In the genomic region with DNA sequence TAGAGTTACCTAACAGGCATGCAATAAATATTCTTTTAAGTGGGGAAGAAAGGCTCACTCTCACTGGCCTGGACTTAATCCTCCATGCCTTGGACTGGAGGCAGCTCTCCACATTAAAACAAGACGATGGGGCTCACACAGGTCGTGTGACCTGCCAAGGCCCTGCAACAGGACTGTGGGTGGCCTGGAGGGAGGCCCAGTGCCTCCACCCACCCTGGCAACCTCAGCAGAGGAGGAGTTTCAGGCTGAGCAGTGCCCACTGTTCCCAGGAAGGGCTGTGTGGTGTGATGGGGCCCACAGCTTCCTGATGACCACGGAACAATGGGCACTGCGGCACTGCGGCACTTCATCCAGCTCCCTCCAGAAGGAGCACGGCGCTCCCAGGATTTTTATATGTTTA, we compare ENCODE assay signal across 1 cellular context.
TF ChIP-seq lines count a peak whose summit lies in the region.

No MANE protein-coding gene starts in this region.

TF ChIP-seq in HEK293, 187 proteins besides CTCF, POLR2A, EP300 and RAD21:
- TF ChIP-seq EGR2 (tag by site-specific recombination; IDR thresholded peaks at IDR 0.05; ENCODE audit: low read depth) = 0 out of 2 replicates have a peak, but pooled peaks have one; percentile 29
- TF ChIP-seq ZNF169 (tag by site-specific recombination; IDR thresholded peaks at IDR 0.05) = no peak
